In the genomic region with DNA sequence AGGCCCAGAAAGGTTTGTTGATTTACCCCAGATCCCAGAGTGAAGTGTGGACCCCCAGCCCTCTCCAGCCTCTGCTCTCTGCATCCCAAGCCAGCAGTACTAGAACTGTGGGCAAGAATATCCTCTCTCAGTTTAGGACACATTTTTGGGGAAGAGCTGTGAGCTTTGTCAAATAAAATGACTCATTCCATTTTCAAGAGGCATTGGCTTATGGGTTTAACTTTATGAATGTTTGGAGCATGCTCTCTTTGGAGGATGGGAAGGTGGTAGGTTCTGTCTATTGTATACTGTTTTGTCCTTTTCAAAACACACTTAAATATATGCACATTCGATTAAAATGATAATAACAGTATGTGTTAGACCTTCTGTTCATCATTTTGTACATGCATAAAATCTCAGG, we compare ENCODE assay signal across 32 cellular contexts.
DNase-seq lines count a peak whose midpoint lies in the region; ATAC-seq, FAIRE-seq and TF ChIP-seq lines count a peak whose summit lies in the region.
"Had no signal": no experiment of that assay in that cellular context is flagged by ENCODE, and none has a peak within 500 bp of the region (broad histone marks: within the 10 kb centered on the region; RNA-seq: fewer than 3 reads in every experiment).

No MANE protein-coding gene starts in this region.

- CTCF ChIA-PET in A549 (lab: Yijun Ruan, JAX) (interaction anchor here (0.7 to 9.5 kb wide), 9 partner anchors 10 to 358 kb away, joined by 3 to 115 read pairs (median 4); no protein-coding TSS in a partner anchor), SK-N-SH (lab: Yijun Ruan, JAX) (interaction anchor here (1.7 to 12.3 kb wide), 4 partner anchors 17 to 165 kb away, joined by 8 to 123 read pairs (median 83); no protein-coding TSS in a partner anchor)
- CTCF ChIA-PET in activated CD4-positive, alpha-beta memory T cell treated with anti-CD3 and anti-CD28 coated beads, Interleukin-2, amount 10 ng/mL, durations not matched to agents 7 days and 5 days (lab: Charles Lee) = interaction anchor here (1.3 to 3.4 kb wide), 4 partner anchors 20 to 283 kb away, joined by 3 to 29 read pairs (median 10); no protein-coding TSS in a partner anchor

- TF ChIP-seq CTCF in A549 (IDR thresholded peaks at IDR 0.05) = no peak
- TF ChIP-seq CTCF in SK-N-SH (IDR thresholded peaks at IDR 0.05) = no peak
- TF ChIP-seq CTCF in fibroblast of mammary gland (conservative IDR thresholded peaks at IDR 0.05; ENCODE audit: control insufficient read depth, insufficient read depth, low read depth, low read length) = no peak

- no peak for TF ChIP-seq POLR2A in A549 (IDR thresholded peaks at IDR 0.05; ENCODE audit: low read length)

- H3K36me3 Mint-ChIP-seq in activated CD4-positive, alpha-beta memory T cell treated with anti-CD3 and anti-CD28 coated beads, Interleukin-2, amount 10 ng/mL, durations not matched to agents 7 days and 5 days (ENCODE audit: low read depth) = no peaks in the 10 kb centered on the region

- H3K27ac Mint-ChIP-seq in activated CD4-positive, alpha-beta memory T cell treated with anti-CD3 and anti-CD28 coated beads, Interleukin-2, amount 10 ng/mL, durations not matched to agents 7 days and 5 days = no peak overlapping the region
- H3K27ac Mint-ChIP-seq: activated CD8-positive, alpha-beta T cell treated with anti-CD3 and anti-CD28 coated beads for 36 hours; activated naive CD4-positive, alpha-beta T cell treated with anti-CD3 and anti-CD28 coated beads for 36 hours; B cell; GM23338; nephron progenitor cell had no signal

- peak overlapping the region; percentile 49 for H3K4me2 ChIP-seq in A549
- peak overlapping the region; percentile 50; the same call in 1 of the 2 replicates for H3K4me2 ChIP-seq in SK-N-SH
- H3K4me2 ChIP-seq: GM23338 had no signal

- FAIRE-seq in A549 (lab: Jason Lieb, UNC) = no peak
- FAIRE-seq: endometrium, G401.6, pancreas had no signal

- no peaks in the 10 kb centered on the region for H3K9me2 ChIP-seq in SK-N-SH

- H3K4me1 ChIP-seq in A549 (peaks cover 12% of the 10 kb centered on the region), SK-N-SH (ENCODE audit: control insufficient read depth in 1 of 2, insufficient read depth in 2 of 2, low read depth in 1 of 2, low read length in 1 of 2) (peaks cover 0 to 11% of the 10 kb centered on the region in 2 experiments; a peak in 2 of 4 replicates)
- H3K4me1 ChIP-seq: adrenal gland, body of pancreas, pancreas, SJSA1, uterus had no signal

- H3K27me3 ChIP-seq in SK-N-SH (ENCODE audit: insufficient read depth) = no peaks in the 10 kb centered on the region
- H3K27me3 ChIP-seq: adrenal gland, body of pancreas, pancreas, uterus had no signal

- H3K4me3 Mint-ChIP-seq in activated CD4-positive, alpha-beta memory T cell treated with anti-CD3 and anti-CD28 coated beads, Interleukin-2, amount 10 ng/mL, durations not matched to agents 7 days and 5 days = no peak overlapping the region
- H3K4me3 Mint-ChIP-seq: activated CD8-positive, alpha-beta T cell treated with anti-CD3 and anti-CD28 coated beads for 36 hours; activated naive CD4-positive, alpha-beta T cell treated with anti-CD3 and anti-CD28 coated beads for 36 hours; B cell; GM23338; nephron progenitor cell had no signal

- no peak for DNase-seq in A549 (ENCODE audit: low read depth in 1 of 2, low spot score in 1 of 2)
- peak; percentile 49 for DNase-seq in GM03348 (ENCODE audit: low spot score)
- DNase-seq in SK-N-SH = no peak
- DNase-seq in fibroblast of mammary gland (ENCODE audit: low read depth) = peak; percentile 10
- no peak for DNase-seq in activated CD4-positive, alpha-beta memory T cell treated with anti-CD3 and anti-CD28 coated beads, Interleukin-2, amount 10 ng/mL, durations not matched to agents 7 days and 5 days
- no peak for DNase-seq in SW480 (ENCODE audit: low spot score)
- DNase-seq: activated CD4-positive, CD25-positive, alpha-beta regulatory T cell treated with anti-CD3 and anti-CD28 coated beads, Interleukin-2, amount 50 U/mL, for 72 hours; activated CD8-positive, alpha-beta memory T cell treated with anti-CD3 and anti-CD28 coated beads, Interleukin-2, amount 50 U/mL, for 48 hours; activated CD8-positive, alpha-beta T cell treated with anti-CD3 and anti-CD28 coated beads for 36 hours; activated naive CD4-positive, alpha-beta T cell treated with anti-CD3 and anti-CD28 coated beads for 36 hours; adrenal gland; body of pancreas; DMS153; hypothalamus; NCI-H1105; NCI-H187; NCI-H2171; NCI-H510A; nephron progenitor cell; pancreas; retina; RPMI8226; stomach; uterus had no signal

- H3K9ac ChIP-seq in SK-N-SH = no peak overlapping the region

- H3K9me3 Mint-ChIP-seq in activated CD4-positive, alpha-beta memory T cell treated with anti-CD3 and anti-CD28 coated beads, Interleukin-2, amount 10 ng/mL, durations not matched to agents 7 days and 5 days = no peaks in the 10 kb centered on the region
- H3K9me3 Mint-ChIP-seq: activated CD8-positive, alpha-beta T cell treated with anti-CD3 and anti-CD28 coated beads for 36 hours; activated naive CD4-positive, alpha-beta T cell treated with anti-CD3 and anti-CD28 coated beads for 36 hours; GM23338; nephron progenitor cell had no signal

- no peaks in the 10 kb centered on the region for H3K79me2 ChIP-seq in SK-N-SH (ENCODE audit: insufficient read depth)

- POLR2A ChIA-PET in A549 (lab: Yijun Ruan, JAX) = interaction anchor here (0.6 kb wide), 1 partner anchor 226 kb away, joined by 3 read pairs; no protein-coding TSS in a partner anchor
- POLR2A ChIA-PET in SK-N-SH (lab: Yijun Ruan, JAX) = no interaction called here
- POLR2A ChIA-PET in activated CD4-positive, alpha-beta memory T cell treated with anti-CD3 and anti-CD28 coated beads, Interleukin-2, amount 10 ng/mL, durations not matched to agents 7 days and 5 days (lab: Charles Lee) = no interaction called here

- peaks cover 19% of the 10 kb centered on the region for H3K27me3 Mint-ChIP-seq in activated CD4-positive, alpha-beta memory T cell treated with anti-CD3 and anti-CD28 coated beads, Interleukin-2, amount 10 ng/mL, durations not matched to agents 7 days and 5 days

- H3K27ac ChIP-seq in A549 = 0 out of 6 replicates have a peak overlapping the region, but pooled peaks of 1 of the 2 experiments have one; percentile 5
- peak overlapping the region in 1 of 2 experiments; percentile 66; a peak in 2 of 4 replicates for H3K27ac ChIP-seq in SK-N-SH (ENCODE audit: low read depth in 2 of 2, low read length in 1 of 2)
- H3K27ac ChIP-seq: adrenal gland, body of pancreas, pancreas, SJSA1, skin epidermis, uterus had no signal

- H3K4me3 ChIP-seq in A549 = no peak overlapping the region
- H3K4me3 ChIP-seq in SK-N-SH (ENCODE audit: low read depth in 2 of 2, low read length in 1 of 2) = no peak overlapping the region
- H3K4me3 ChIP-seq in fibroblast of mammary gland (ENCODE audit: control insufficient read depth, low read depth, low read length) = no peak overlapping the region
- H3K4me3 ChIP-seq: adrenal gland, body of pancreas, GM23338, pancreas, SJSA1, skin epidermis, stomach, uterus had no signal

- TF ChIP-seq RAD21 in A549 (conservative IDR thresholded peaks at IDR 0.05 in 1 of 2, IDR thresholded peaks at IDR 0.05 in 1 of 2) (no peak), SK-N-SH (IDR thresholded peaks at IDR 0.05; ENCODE audit: low read length) (no peak)

- H4K20me1 ChIP-seq in SK-N-SH (ENCODE audit: insufficient read depth) = no peaks in the 10 kb centered on the region

- H3K36me3 ChIP-seq in SK-N-SH (replicated peaks in 1 of 2; ENCODE audit: control insufficient read depth in 1 of 2, insufficient read depth in 2 of 2, low read length in 1 of 2) = no peaks in the 10 kb centered on the region
- H3K36me3 ChIP-seq: pancreas, SJSA1, uterus had no signal

- H3K9me3 ChIP-seq in A549 = no peaks in the 10 kb centered on the region
- H3K9me3 ChIP-seq in SK-N-SH = no peaks in the 10 kb centered on the region
- H3K9me3 ChIP-seq: adrenal gland, body of pancreas, pancreas, SJSA1, stomach, uterus had no signal

- ATAC-seq in A549 (no peak), GM19467 (IDR thresholded peaks at IDR 0.05; ENCODE audit: unreplicated experiment) (no peak), HG03460 (IDR thresholded peaks at IDR 0.05; ENCODE audit: unreplicated experiment) (no peak)
- ATAC-seq: activated CD8-positive, alpha-beta T cell treated with anti-CD3 and anti-CD28 coated beads for 36 hours; body of pancreas; GM23338 had no signal

- peaks cover 9% of the 10 kb centered on the region for H3F3A ChIP-seq in SK-N-SH (replicated peaks; ENCODE audit: insufficient read depth)

- TF ChIP-seq EP300 in A549 (IDR thresholded peaks at IDR 0.05) (no peak), SK-N-SH (IDR thresholded peaks at IDR 0.05; ENCODE audit: borderline replicate concordance in 1 of 2, low read depth in 1 of 2, low read length in 1 of 2) (no peak)

- no peaks in the 10 kb centered on the region for H3K4me1 Mint-ChIP-seq in activated CD4-positive, alpha-beta memory T cell treated with anti-CD3 and anti-CD28 coated beads, Interleukin-2, amount 10 ng/mL, durations not matched to agents 7 days and 5 days
- H3K4me1 Mint-ChIP-seq: GM23338 had no signal

- H2AFZ ChIP-seq in SK-N-SH (ENCODE audit: low read depth) = peak overlapping the region; percentile 5; the same call in 1 of the 2 replicates
- H2AFZ ChIP-seq: GM23338 had no signal

- WGBS in A549 (ENCODE audit: missing lambda C conversion rate) = 3% methylated on average over 1 of the region's 1 CpG
- WGBS in SK-N-SH (ENCODE audit: low lambda C conversion rate) = 32% methylated on average over 1 of the region's 1 CpG

TF ChIP-seq in A549, 52 proteins besides CTCF, POLR2A, EP300 and RAD21 (continues in another document):
- TF ChIP-seq, protein P1, sequence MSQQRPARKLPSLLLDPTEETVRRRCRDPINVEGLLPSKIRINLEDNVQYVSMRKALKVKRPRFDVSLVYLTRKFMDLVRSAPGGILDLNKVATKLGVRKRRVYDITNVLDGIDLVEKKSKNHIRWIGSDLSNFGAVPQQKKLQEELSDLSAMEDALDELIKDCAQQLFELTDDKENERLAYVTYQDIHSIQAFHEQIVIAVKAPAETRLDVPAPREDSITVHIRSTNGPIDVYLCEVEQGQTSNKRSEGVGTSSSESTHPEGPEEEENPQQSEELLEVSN (IDR thresholded peaks at IDR 0.05; ENCODE audit: borderline replicate concordance, low read depth) = no peak

TF ChIP-seq in SK-N-SH, 30 proteins besides CTCF, POLR2A, EP300 and RAD21:
- TF ChIP-seq GATA2 (CRISPR knock-in tag; IDR thresholded peaks at IDR 0.05) (no peak), POLR2AphosphoS5 (IDR thresholded peaks at IDR 0.05; ENCODE audit: low read depth, low read length) (no peak), TAF1 (IDR thresholded peaks at IDR 0.05; ENCODE audit: borderline replicate concordance, low read depth, low read length) (no peak)
- TF ChIP-seq, protein P2, sequence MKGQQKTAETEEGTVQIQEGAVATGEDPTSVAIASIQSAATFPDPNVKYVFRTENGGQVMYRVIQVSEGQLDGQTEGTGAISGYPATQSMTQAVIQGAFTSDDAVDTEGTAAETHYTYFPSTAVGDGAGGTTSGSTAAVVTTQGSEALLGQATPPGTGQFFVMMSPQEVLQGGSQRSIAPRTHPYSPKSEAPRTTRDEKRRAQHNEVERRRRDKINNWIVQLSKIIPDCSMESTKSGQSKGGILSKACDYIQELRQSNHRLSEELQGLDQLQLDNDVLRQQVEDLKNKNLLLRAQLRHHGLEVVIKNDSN (IDR thresholded peaks at IDR 0.05; ENCODE audit: borderline replicate concordance, low read depth) = no peak
TF ChIP-seq in SK-N-SH: peak in this region for 0.

Comparison
In these comparisons a context has a peak if more than half of its experiments do, and no peak if none do; other contexts are left out.
1. DNase-seq: peak in GM03348 (single experiment) and fibroblast of mammary gland (single experiment); none in A549 (0 of 2), SK-N-SH (single experiment), activated CD4-positive, alpha-beta memory T cell treated with anti-CD3 and anti-CD28 coated beads, Interleukin-2, amount 10 ng/mL, durations not matched to agents 7 days and 5 days (single experiment) and SW480 (single experiment).